Comparison of ENCODE assay signal across 1 cellular context in the genomic region with DNA sequence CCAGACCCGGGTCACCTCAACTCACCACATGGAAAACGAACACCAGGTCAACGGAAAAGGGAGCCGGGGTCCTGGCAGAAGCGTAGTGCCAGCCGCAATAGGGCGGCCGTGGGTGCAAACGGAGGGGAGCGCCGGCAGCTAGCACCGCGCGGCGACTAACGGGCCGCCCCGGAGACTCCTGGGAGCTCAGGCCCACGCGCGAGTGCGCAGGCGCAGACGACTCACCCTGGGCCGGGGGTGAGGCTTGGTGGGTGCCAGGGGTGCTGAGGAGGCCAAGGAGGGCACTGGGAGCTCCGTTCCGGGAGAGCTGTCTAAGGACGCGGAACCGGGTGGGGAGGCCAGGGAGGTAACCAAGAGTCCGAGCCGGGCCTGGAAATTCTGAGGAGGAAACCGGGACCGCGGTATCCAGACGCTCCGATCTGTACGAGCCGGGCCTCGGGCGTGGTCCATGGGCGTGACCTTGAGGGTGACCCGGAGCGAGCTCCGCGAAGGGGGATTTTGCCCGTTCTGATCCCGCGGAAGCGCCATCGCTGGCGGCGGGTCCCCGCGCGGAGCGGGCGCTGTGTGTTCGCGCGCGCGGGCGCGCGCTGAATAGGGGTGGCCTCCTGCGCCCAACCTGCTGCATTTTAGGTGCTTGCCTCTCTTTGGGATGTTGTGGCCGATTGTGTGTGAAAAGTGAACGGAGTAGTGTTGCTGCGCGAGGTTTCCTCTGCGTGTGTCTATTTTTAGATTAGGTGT.
TF ChIP-seq lines count a peak whose summit lies in the region.

A gene (plus strand): TSS at position 213 of the 738 bp plus-strand sequence. CDS start 4,602 bp downstream, outside the sequence.

TF ChIP-seq in SK-N-SH, 30 proteins besides CTCF, POLR2A, EP300 and RAD21 (continued from another document):
- TF ChIP-seq CHD2 (IDR thresholded peaks at IDR 0.05; ENCODE audit: low read length, partially characterized antibody) = no peak
- peak; percentile 65 for TF ChIP-seq POLR2AphosphoS5 (IDR thresholded peaks at IDR 0.05; ENCODE audit: low read depth, low read length)
- TF ChIP-seq, protein P1, sequence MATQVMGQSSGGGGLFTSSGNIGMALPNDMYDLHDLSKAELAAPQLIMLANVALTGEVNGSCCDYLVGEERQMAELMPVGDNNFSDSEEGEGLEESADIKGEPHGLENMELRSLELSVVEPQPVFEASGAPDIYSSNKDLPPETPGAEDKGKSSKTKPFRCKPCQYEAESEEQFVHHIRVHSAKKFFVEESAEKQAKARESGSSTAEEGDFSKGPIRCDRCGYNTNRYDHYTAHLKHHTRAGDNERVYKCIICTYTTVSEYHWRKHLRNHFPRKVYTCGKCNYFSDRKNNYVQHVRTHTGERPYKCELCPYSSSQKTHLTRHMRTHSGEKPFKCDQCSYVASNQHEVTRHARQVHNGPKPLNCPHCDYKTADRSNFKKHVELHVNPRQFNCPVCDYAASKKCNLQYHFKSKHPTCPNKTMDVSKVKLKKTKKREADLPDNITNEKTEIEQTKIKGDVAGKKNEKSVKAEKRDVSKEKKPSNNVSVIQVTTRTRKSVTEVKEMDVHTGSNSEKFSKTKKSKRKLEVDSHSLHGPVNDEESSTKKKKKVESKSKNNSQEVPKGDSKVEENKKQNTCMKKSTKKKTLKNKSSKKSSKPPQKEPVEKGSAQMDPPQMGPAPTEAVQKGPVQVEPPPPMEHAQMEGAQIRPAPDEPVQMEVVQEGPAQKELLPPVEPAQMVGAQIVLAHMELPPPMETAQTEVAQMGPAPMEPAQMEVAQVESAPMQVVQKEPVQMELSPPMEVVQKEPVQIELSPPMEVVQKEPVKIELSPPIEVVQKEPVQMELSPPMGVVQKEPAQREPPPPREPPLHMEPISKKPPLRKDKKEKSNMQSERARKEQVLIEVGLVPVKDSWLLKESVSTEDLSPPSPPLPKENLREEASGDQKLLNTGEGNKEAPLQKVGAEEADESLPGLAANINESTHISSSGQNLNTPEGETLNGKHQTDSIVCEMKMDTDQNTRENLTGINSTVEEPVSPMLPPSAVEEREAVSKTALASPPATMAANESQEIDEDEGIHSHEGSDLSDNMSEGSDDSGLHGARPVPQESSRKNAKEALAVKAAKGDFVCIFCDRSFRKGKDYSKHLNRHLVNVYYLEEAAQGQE (IDR thresholded peaks at IDR 0.05; ENCODE audit: low read depth, low read length) = no peak
- no peak for TF ChIP-seq FOXM1 (IDR thresholded peaks at IDR 0.05; ENCODE audit: low read depth)
- TF ChIP-seq GABPA (IDR thresholded peaks at IDR 0.05; ENCODE audit: low read depth) = no peak; the same call in 1 of the 2 replicates
- TF ChIP-seq RXRA (IDR thresholded peaks at IDR 0.05; ENCODE audit: borderline replicate concordance, low read depth) = no peak
- TF ChIP-seq, protein P2, sequence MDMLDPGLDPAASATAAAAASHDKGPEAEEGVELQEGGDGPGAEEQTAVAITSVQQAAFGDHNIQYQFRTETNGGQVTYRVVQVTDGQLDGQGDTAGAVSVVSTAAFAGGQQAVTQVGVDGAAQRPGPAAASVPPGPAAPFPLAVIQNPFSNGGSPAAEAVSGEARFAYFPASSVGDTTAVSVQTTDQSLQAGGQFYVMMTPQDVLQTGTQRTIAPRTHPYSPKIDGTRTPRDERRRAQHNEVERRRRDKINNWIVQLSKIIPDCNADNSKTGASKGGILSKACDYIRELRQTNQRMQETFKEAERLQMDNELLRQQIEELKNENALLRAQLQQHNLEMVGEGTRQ (IDR thresholded peaks at IDR 0.05; ENCODE audit: borderline replicate concordance, low read depth, low read length) = no peak
- TF ChIP-seq SMC3 (IDR thresholded peaks at IDR 0.05; ENCODE audit: low read depth, low read length) = no peak
- 0 out of 2 replicates have a peak, but pooled peaks have one; percentile 8 for TF ChIP-seq SIN3A (IDR thresholded peaks at IDR 0.05; ENCODE audit: borderline replicate concordance, low read depth, low read length)
- TF ChIP-seq EZH2phosphoT487 (IDR thresholded peaks at IDR 0.05; ENCODE audit: borderline replicate concordance, low read depth) = no peak
- TF ChIP-seq, protein P3, sequence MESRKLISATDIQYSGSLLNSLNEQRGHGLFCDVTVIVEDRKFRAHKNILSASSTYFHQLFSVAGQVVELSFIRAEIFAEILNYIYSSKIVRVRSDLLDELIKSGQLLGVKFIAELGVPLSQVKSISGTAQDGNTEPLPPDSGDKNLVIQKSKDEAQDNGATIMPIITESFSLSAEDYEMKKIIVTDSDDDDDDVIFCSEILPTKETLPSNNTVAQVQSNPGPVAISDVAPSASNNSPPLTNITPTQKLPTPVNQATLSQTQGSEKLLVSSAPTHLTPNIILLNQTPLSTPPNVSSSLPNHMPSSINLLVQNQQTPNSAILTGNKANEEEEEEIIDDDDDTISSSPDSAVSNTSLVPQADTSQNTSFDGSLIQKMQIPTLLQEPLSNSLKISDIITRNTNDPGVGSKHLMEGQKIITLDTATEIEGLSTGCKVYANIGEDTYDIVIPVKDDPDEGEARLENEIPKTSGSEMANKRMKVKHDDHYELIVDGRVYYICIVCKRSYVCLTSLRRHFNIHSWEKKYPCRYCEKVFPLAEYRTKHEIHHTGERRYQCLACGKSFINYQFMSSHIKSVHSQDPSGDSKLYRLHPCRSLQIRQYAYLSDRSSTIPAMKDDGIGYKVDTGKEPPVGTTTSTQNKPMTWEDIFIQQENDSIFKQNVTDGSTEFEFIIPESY (IDR thresholded peaks at IDR 0.05; ENCODE audit: borderline replicate concordance, low read depth) = no peak
- TF ChIP-seq GATA2 (CRISPR knock-in tag; IDR thresholded peaks at IDR 0.05) = no peak
- no peak for TF ChIP-seq FOXJ3 (CRISPR knock-in tag; IDR thresholded peaks at IDR 0.05)
- no peak for TF ChIP-seq ELF1 (IDR thresholded peaks at IDR 0.05)
- peak; percentile 17; the same call in 1 of the 2 replicates for TF ChIP-seq TAF1 (IDR thresholded peaks at IDR 0.05; ENCODE audit: borderline replicate concordance, low read depth, low read length)
- no peak for TF ChIP-seq TCF12 (IDR thresholded peaks at IDR 0.05)
- TF ChIP-seq, protein P4, sequence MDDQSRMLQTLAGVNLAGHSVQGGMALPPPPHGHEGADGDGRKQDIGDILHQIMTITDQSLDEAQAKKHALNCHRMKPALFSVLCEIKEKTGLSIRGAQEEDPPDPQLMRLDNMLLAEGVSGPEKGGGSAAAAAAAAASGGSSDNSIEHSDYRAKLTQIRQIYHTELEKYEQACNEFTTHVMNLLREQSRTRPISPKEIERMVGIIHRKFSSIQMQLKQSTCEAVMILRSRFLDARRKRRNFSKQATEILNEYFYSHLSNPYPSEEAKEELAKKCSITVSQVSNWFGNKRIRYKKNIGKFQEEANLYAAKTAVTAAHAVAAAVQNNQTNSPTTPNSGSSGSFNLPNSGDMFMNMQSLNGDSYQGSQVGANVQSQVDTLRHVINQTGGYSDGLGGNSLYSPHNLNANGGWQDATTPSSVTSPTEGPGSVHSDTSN (IDR thresholded peaks at IDR 0.05) = no peak; the same call in 1 of the 2 replicates
- no peak for TF ChIP-seq TEAD4 (IDR thresholded peaks at IDR 0.05; ENCODE audit: borderline replicate concordance, insufficient read depth)
